Comparison of ENCODE assay signal across 9 cellular contexts in the genomic region with DNA sequence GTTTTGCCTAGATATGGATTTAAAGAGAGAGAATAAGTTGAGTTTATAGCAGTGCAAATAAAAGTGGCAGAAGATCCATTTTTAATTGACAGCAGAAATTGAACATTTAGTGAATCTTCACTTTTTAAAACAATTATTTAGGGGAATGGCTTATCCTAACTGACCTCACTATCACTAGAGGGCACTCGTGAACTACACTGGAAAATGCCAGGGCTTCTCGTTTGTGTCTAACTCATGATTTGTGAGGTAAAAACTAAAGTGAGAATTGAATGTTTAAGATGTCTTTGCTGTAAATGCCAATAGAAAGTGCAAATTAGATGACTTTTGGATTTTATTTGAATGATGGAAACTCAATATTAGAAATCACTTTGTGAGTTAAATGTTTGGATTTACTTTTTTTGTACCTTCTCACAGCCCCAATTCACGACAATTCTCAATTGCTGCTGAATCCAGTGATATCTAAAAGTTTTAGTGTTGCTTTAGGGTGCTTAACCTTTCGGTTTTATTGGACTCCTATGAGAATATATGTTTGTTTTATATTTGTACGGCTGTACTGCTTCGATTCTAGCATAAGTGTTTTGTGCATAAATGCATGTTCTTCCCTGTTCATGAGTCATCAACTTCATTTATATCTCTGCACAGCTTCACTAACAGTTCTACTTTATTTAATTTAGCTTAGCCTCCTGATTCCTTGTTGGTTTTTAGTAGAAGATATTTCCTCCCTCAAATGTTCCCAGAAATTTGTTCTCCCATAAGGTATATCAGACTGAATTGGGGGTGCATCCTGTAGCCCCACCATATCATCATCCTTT.
DNase-seq lines count a peak whose midpoint lies in the region; TF ChIP-seq lines count a peak whose summit lies in the region.
"Had no signal": no experiment of that assay in that cellular context is flagged by ENCODE, and none has a peak within 500 bp of the region (broad histone marks: within the 10 kb centered on the region; RNA-seq: fewer than 3 reads in every experiment).

No MANE protein-coding gene starts in this region.

- TF ChIP-seq EP300 in ovary (IDR thresholded peaks at IDR 0.05), result no peak

- no peaks in the 10 kb centered on the region for H3K9me3 ChIP-seq in Peyer's patch
- no peaks in the 10 kb centered on the region for H3K9me3 ChIP-seq in ovary

- H3K36me3 Mint-ChIP-seq in activated T-helper 1 cell treated with anti-CD3 and anti-CD28 coated beads, Interleukin-12 subunit alpha, Interleukin-12 subunit beta, Interleukin-2, Interleukin-4 antibody, amounts not matched to agents 30 ng/mL and 10 ng/mL and 1 ng/mL, durations not matched to agents 14 hours and 24 hours and 36 hours (ENCODE audit: low read depth), result no peaks in the 10 kb centered on the region

- H3K27me3 ChIP-seq in Peyer's patch (no peaks in the 10 kb centered on the region), ovary (no peaks in the 10 kb centered on the region)

- H3K9me3 Mint-ChIP-seq in activated T-helper 1 cell treated with anti-CD3 and anti-CD28 coated beads, Interleukin-12 subunit alpha, Interleukin-12 subunit beta, Interleukin-2, Interleukin-4 antibody, amounts not matched to agents 30 ng/mL and 10 ng/mL and 1 ng/mL, durations not matched to agents 14 hours and 24 hours and 36 hours, result no peaks in the 10 kb centered on the region
- H3K9me3 Mint-ChIP-seq: activated B cell treated with CpG ODN at 0.5 μM for 24 hours had no signal

- H3K27ac ChIP-seq in Peyer's patch, result no peak overlapping the region
- H3K27ac ChIP-seq in ovary, result no peak overlapping the region

- 24 to 34% (median 27%) methylated on average over 6 of the region's 6 CpGs for WGBS in ovary, 3 donors

- peak in 4 of 6 experiments; percentile 23 to 45 (median 38) for TF ChIP-seq CTCF in Peyer's patch (IDR thresholded peaks at IDR 0.05)
- peak; percentile 85 for TF ChIP-seq CTCF in epithelial cell of proximal tubule (conservative IDR thresholded peaks at IDR 0.05; ENCODE audit: low read depth, low read length)
- peak in 1 of 3 donors; percentile 14 for TF ChIP-seq CTCF in ovary (IDR thresholded peaks at IDR 0.05)

- H3K27ac Mint-ChIP-seq in activated T-helper 1 cell treated with anti-CD3 and anti-CD28 coated beads, Interleukin-12 subunit alpha, Interleukin-12 subunit beta, Interleukin-2, Interleukin-4 antibody, amounts not matched to agents 30 ng/mL and 10 ng/mL and 1 ng/mL, durations not matched to agents 14 hours and 24 hours and 36 hours, result no peak overlapping the region
- H3K27ac Mint-ChIP-seq: activated B cell treated with CpG ODN at 0.5 μM for 24 hours had no signal

- H3K27me3 Mint-ChIP-seq in activated T-helper 1 cell treated with anti-CD3 and anti-CD28 coated beads, Interleukin-12 subunit alpha, Interleukin-12 subunit beta, Interleukin-2, Interleukin-4 antibody, amounts not matched to agents 30 ng/mL and 10 ng/mL and 1 ng/mL, durations not matched to agents 14 hours and 24 hours and 36 hours (ENCODE audit: insufficient read depth), result peaks cover 6% of the 10 kb centered on the region

- H3K4me3 Mint-ChIP-seq in activated T-helper 1 cell treated with anti-CD3 and anti-CD28 coated beads, Interleukin-12 subunit alpha, Interleukin-12 subunit beta, Interleukin-2, Interleukin-4 antibody, amounts not matched to agents 30 ng/mL and 10 ng/mL and 1 ng/mL, durations not matched to agents 14 hours and 24 hours and 36 hours, result no peak overlapping the region
- H3K4me3 Mint-ChIP-seq: activated B cell treated with CpG ODN at 0.5 μM for 24 hours had no signal

- peak; percentile 41 for DNase-seq in Daoy (ENCODE audit: low read depth)
- peak; percentile 7 for DNase-seq in HuH-7 (ENCODE audit: low spot score)
- no peak for DNase-seq in Peyer's patch
- DNase-seq in epithelial cell of proximal tubule (ENCODE audit: low read depth), result no peak
- peak; percentile 12 for DNase-seq in occipital lobe (lab: John Stamatoyannopoulos, UW)
- DNase-seq in ovary, result no peak
- DNase-seq in activated T-helper 1 cell treated with anti-CD3 and anti-CD28 coated beads, Interleukin-12 subunit alpha, Interleukin-12 subunit beta, Interleukin-2, Interleukin-4 antibody, amounts not matched to agents 30 ng/mL and 10 ng/mL and 1 ng/mL, durations not matched to agents 14 hours and 24 hours and 36 hours (ENCODE audit: low spot score), result no peak
- no peak for DNase-seq in effector CD8-positive, alpha-beta T cell (lab: John Stamatoyannopoulos, UW)
- DNase-seq: activated B cell treated with CpG ODN at 0.5 μM for 24 hours had no signal

- H3K4me1 ChIP-seq in Peyer's patch (no peaks in the 10 kb centered on the region), ovary (ENCODE audit: insufficient read depth) (no peaks in the 10 kb centered on the region)

- intact Hi-C loops in ovary (cut with DNase I), result loop anchor here in 3 of 4 donors (5.0 to 10.0 kb wide), 3 partner anchors 417 to 541 kb away; no protein-coding TSS in a partner anchor
- intact Hi-C loops in activated T-helper 1 cell treated with anti-CD3 and anti-CD28 coated beads, Interleukin-12 subunit alpha, Interleukin-12 subunit beta, Interleukin-2, Interleukin-4 antibody, amounts not matched to agents 30 ng/mL and 10 ng/mL and 1 ng/mL, durations not matched to agents 14 hours and 24 hours and 36 hours (cut with micrococcal nuclease), result loop anchor here (1.0 to 10.0 kb wide), 3 partner anchors 541 to 1223 kb away; no protein-coding TSS in a partner anchor

- H3K36me3 ChIP-seq in Peyer's patch (no peaks in the 10 kb centered on the region), ovary (no peaks in the 10 kb centered on the region)

- H3K4me3 ChIP-seq in Peyer's patch, result no peak overlapping the region
- H3K4me3 ChIP-seq in epithelial cell of proximal tubule (ENCODE audit: low read depth, low read length), result no peak overlapping the region
- H3K4me3 ChIP-seq in ovary, result no peak overlapping the region

- no peaks in the 10 kb centered on the region for H3K4me1 Mint-ChIP-seq in activated T-helper 1 cell treated with anti-CD3 and anti-CD28 coated beads, Interleukin-12 subunit alpha, Interleukin-12 subunit beta, Interleukin-2, Interleukin-4 antibody, amounts not matched to agents 30 ng/mL and 10 ng/mL and 1 ng/mL, durations not matched to agents 14 hours and 24 hours and 36 hours (ENCODE audit: low read depth)
- H3K4me1 Mint-ChIP-seq: activated B cell treated with CpG ODN at 0.5 μM for 24 hours had no signal

- TF ChIP-seq POLR2A in Peyer's patch (IDR thresholded peaks at IDR 0.05) (no peak), ovary (IDR thresholded peaks at IDR 0.05) (no peak)

Comparison
In these comparisons a context has a peak if more than half of its experiments do, and no peak if none do; other contexts are left out.
1. DNase-seq: peak in Daoy (single experiment), HuH-7 (single experiment) and occipital lobe (single experiment); none in Peyer's patch (0 of 3), epithelial cell of proximal tubule (single experiment), ovary (0 of 5), activated T-helper 1 cell treated with anti-CD3 and anti-CD28 coated beads, Interleukin-12 subunit alpha, Interleukin-12 subunit beta, Interleukin-2, Interleukin-4 antibody, amounts not matched to agents 30 ng/mL and 10 ng/mL and 1 ng/mL, durations not matched to agents 14 hours and 24 hours and 36 hours (single experiment) and effector CD8-positive, alpha-beta T cell (single experiment).